ENCODE assay signal across 33 cellular contexts in genomic region chr2:141065042-141065441, GRCh38.
"Had no signal": no experiment of that assay in that cellular context is flagged by ENCODE, and none has a peak within 500 bp of the region (broad histone marks: within the 10 kb centered on the region; RNA-seq: fewer than 3 reads in every experiment).

No MANE protein-coding gene starts in this region.

- H3K9me3 ChIP-seq: adrenal gland, body of pancreas, breast epithelium had no signal

- FAIRE-seq: astrocyte, colon, TTC549 had no signal

- ATAC-seq: activated CD8-positive, alpha-beta T cell treated with anti-CD3 and anti-CD28 coated beads for 36 hours; activated naive CD4-positive, alpha-beta T cell treated with anti-CD3 and anti-CD28 coated beads, Interleukin-2, amount 50 U/mL, for 72 hours; activated T-cell treated with anti-CD3 and anti-CD28 coated beads, Interleukin-2, amount 50 U/mL, for 4 hours; activated T-cell treated with anti-CD3 and anti-CD28 coated beads, Interleukin-2, amount 50 U/mL, for 72 hours; activated T-helper 17 cell treated with anti-CD3 and anti-CD28 coated beads, Interleukin-2, amount 50 U/mL, for 72 hours; body of pancreas had no signal

- H3K27me3 ChIP-seq: adrenal gland, body of pancreas, brain microvascular endothelial cell, breast epithelium had no signal

- H3K4me3 ChIP-seq: adrenal gland, body of pancreas, breast epithelium had no signal

- H3K27ac ChIP-seq: adrenal gland, body of pancreas, brain microvascular endothelial cell, breast epithelium, VCaP had no signal

- H3K36me3 ChIP-seq: adrenal gland, brain microvascular endothelial cell, breast epithelium had no signal

- H3K4me1 ChIP-seq: adrenal gland, body of pancreas, breast epithelium had no signal

- DNase-seq: activated B cell treated with CpG ODN at 0.5 μM for 24 hours; activated CD4-positive, alpha-beta memory T cell treated with anti-CD3 and anti-CD28 coated beads for 36 hours; activated CD4-positive, alpha-beta T cell treated with anti-CD3 and anti-CD28 coated beads for 4 hours; activated CD4-positive, alpha-beta T cell treated with anti-CD3 and anti-CD28 coated beads, Interleukin-2, amount 10 ng/mL, durations not matched to agents 24 days and 14 days; activated CD4-positive, alpha-beta T cell treated with anti-CD3 and anti-CD28 coated beads, Interleukin-2, amount 50 U/mL, for 1 hour; activated CD4-positive, alpha-beta T cell treated with anti-CD3 and anti-CD28 coated beads, Interleukin-2, amount 50 U/mL, for 4 hours; activated CD4-positive, CD25-positive, alpha-beta regulatory T cell treated with anti-CD3 and anti-CD28 coated beads, Interleukin-2, amount 50 U/mL, for 72 hours; activated CD8-positive, alpha-beta memory T cell treated with anti-CD3 and anti-CD28 coated beads, Interleukin-2, amount 50 U/mL, for 4 hours; activated CD8-positive, alpha-beta T cell treated with anti-CD3 and anti-CD28 coated beads for 36 hours; activated effector memory CD4-positive, alpha-beta T cell treated with anti-CD3 and anti-CD28 coated beads, Interleukin-2, amount 50 U/mL, for 16 hours; activated gamma-delta T cell treated with Interleukin-2 at 50 U/mL for 16 hours; activated naive CD4-positive, alpha-beta T cell; activated naive CD4-positive, alpha-beta T cell treated with anti-CD3 and anti-CD28 coated beads for 36 hours; activated naive CD4-positive, alpha-beta T cell treated with anti-CD3 and anti-CD28 coated beads, Interleukin-2, amount 50 U/mL, for 16 hours; activated naive CD8-positive, alpha-beta T cell treated with anti-CD3 and anti-CD28 coated beads for 36 hours; activated T-cell treated with anti-CD3 and anti-CD28 coated beads for 4 hours; activated T-cell treated with anti-CD3 and anti-CD28 coated beads, Interleukin-2, amount 50 U/mL, for 1 hour; activated T-cell treated with anti-CD3 and anti-CD28 coated beads, Interleukin-2, amount 50 U/mL, for 4 hours; activated T-cell treated with anti-CD3 and anti-CD28 coated beads, Interleukin-2, amount 50 U/mL, for 72 hours; adrenal gland; amniotic stem cell; aorta; body of pancreas; brain microvascular endothelial cell; central memory CD4-positive, alpha-beta T cell; T-helper 9 cell had no signal
